Comparison of ENCODE assay signal across 8 cellular contexts in genomic region chr20:40990542-40991120, GRCh38. TPM values are rescaled to one million over a fixed set of nuclear protein-coding genes. Genes with fewer than 3 reads are reported as not detected.
DNase-seq lines count a peak whose midpoint lies in the region; ATAC-seq and TF ChIP-seq lines count a peak whose summit lies in the region.

No MANE protein-coding gene starts in this region.

- CTCF ChIA-PET in T-cell (lab: Charles Lee), result interaction anchor here (0.5 to 5.0 kb wide), 25 partner anchors 9 to 330 kb away, joined by 3 to 89 read pairs (median 4); no protein-coding TSS in a partner anchor

- DNase-seq in NCI-H146 (lab: John Stamatoyannopoulos, UW) (peak; percentile 80), T-cell (peak in 32 of 34 experiments; percentile 22 to 67 (median 46)), adrenal gland (peak; percentile 84 to 95 (median 90)), left cardiac atrium (peak; percentile 81), retinal pigment epithelial cell (ENCODE audit: low read depth) (peak; percentile 44)

- no peaks in the 10 kb centered on the region for H3K36me3 ChIP-seq in adrenal gland (replicated peaks in 1 of 2)

- WGBS in adrenal gland, 4 donors, result 20 to 31% (median 30%) methylated on average over 7 to 10 of the region's 10 CpGs

- H3K27ac ChIP-seq in adrenal gland, result peak overlapping the region in 1 of 5 donors; percentile 1

- no peaks in the 10 kb centered on the region for H3K27me3 ChIP-seq in adrenal gland

- H3K4me1 Mint-ChIP-seq in T-cell, result peaks cover 34 to 37% (median 36%) of the 10 kb centered on the region in 3 donors

- H3K4me3 Mint-ChIP-seq in T-cell, result peak overlapping the region in 2 of 3 donors; percentile 26 to 44

- H3K27me3 Mint-ChIP-seq in T-cell, result no peaks in the 10 kb centered on the region

- no peak for TF ChIP-seq POLR2A in adrenal gland (IDR thresholded peaks at IDR 0.05)

- TF ChIP-seq CTCF in GM12873 (IDR thresholded peaks at IDR 0.05; ENCODE audit: insufficient read depth, low read depth, low read length, missing control alignments) (peak; percentile 89), adrenal gland (IDR thresholded peaks at IDR 0.05) (peak; percentile 61 to 95 (median 90)), retinal pigment epithelial cell (conservative IDR thresholded peaks at IDR 0.05; ENCODE audit: low read depth, low read length) (peak; percentile 93)

- POLR2A ChIA-PET in T-cell (lab: Charles Lee), result interaction anchor here in 1 of 2 donors (0.7 to 1.2 kb wide), 2 partner anchors 105 to 326 kb away, joined by 3 to 4 read pairs; no protein-coding TSS in a partner anchor

- H3K4me3 ChIP-seq in adrenal gland, result no peak overlapping the region
- H3K4me3 ChIP-seq in retinal pigment epithelial cell (ENCODE audit: low read length), result no peak overlapping the region

- H3K36me3 Mint-ChIP-seq in T-cell, result no peaks in the 10 kb centered on the region

- intact Hi-C loops in adrenal gland (cut with DNase I) (loop anchor here in 1 of 2 donors (10.0 kb wide), 1 partner anchor 104 kb away; no protein-coding TSS in a partner anchor), left cardiac atrium (cut with DNase I) (loop anchor here (2.0 to 5.0 kb wide), 3 partner anchors 87 to 107 kb away; no protein-coding TSS in a partner anchor)

- H3K4me1 ChIP-seq in adrenal gland (replicated peaks in 1 of 2), result peaks cover 0 to 11% of the 10 kb centered on the region in 2 donors

- no peaks in the 10 kb centered on the region for H3K9me3 ChIP-seq in adrenal gland (replicated peaks in 1 of 3)

- peak; percentile 46 for ATAC-seq in HG02852 (IDR thresholded peaks at IDR 0.05; ENCODE audit: unreplicated experiment)
- peak; percentile 75 to 86 (median 78) for ATAC-seq in T-cell (replicated peaks in 1 of 4)
- peak; percentile 98 for ATAC-seq in left cardiac atrium
- ATAC-seq in GM21786 (IDR thresholded peaks at IDR 0.05; ENCODE audit: unreplicated experiment), result no peak

- no peaks in the 10 kb centered on the region for H3K9me3 Mint-ChIP-seq in T-cell

- H3K27ac Mint-ChIP-seq in T-cell, result peak overlapping the region; percentile 48 to 82

RNA-seq across cellular contexts. Expression of gene TOP1, which starts 38.0 kb away (rescaled TPM):
- total RNA-seq in T-cell, result 10 to 100 TPM; 30.2 to 41.2 (median 38.1) TPM
- 10 to 100 TPM; 21.2 to 58.8 (median 38.5) TPM for total RNA-seq in adrenal gland
- 10 to 100 TPM; 19.6 to 96.6 (median 21.2) TPM for polyA plus RNA-seq in adrenal gland
- total RNA-seq in left cardiac atrium, result 10 to 100 TPM; 26.8 to 30.4 TPM
